Comparison of ENCODE assay signal across 23 cellular contexts in genomic region chr22:35266277-35266676, GRCh38. TPM values are rescaled to one million over a fixed set of nuclear protein-coding genes. Genes with fewer than 3 reads are reported as not detected.
DNase-seq lines count a peak whose midpoint lies in the region; ATAC-seq and TF ChIP-seq lines count a peak whose summit lies in the region.
"Had no signal": no experiment of that assay in that cellular context is flagged by ENCODE, and none has a peak within 500 bp of the region (broad histone marks: within the 10 kb centered on the region; RNA-seq: fewer than 3 reads in every experiment).

No MANE protein-coding gene starts in this region.

- H3K27me3 ChIP-seq in prostate gland (replicated peaks; ENCODE audit: insufficient read depth), result no peaks in the 10 kb centered on the region
- H3K27me3 ChIP-seq in GM23338 (ENCODE audit: insufficient read depth), result no peaks in the 10 kb centered on the region
- H3K27me3 ChIP-seq: Peyer's patch had no signal

- H3K4me1 ChIP-seq in prostate gland (replicated peaks), result no peaks in the 10 kb centered on the region
- H3K4me1 ChIP-seq in GM23338 (ENCODE audit: insufficient read depth), result no peaks in the 10 kb centered on the region
- H3K4me1 ChIP-seq: A549 had no signal

- DNase-seq in LNCaP clone FGC (ENCODE audit: low read depth) (peak; percentile 85), kidney tubule cell (ENCODE audit: low spot score) (peak; percentile 15), prostate gland (ENCODE audit: low spot score) (peak; percentile 20), activated T-cell treated with anti-CD3 and anti-CD28 coated beads for 4 hours (no peak), NCI-H1105 (lab: John Stamatoyannopoulos, UW) (no peak), GM23338 (ENCODE audit: low spot score) (no peak)
- DNase-seq: COR-L47; EL; GF-D8; Kasumi-1; NCI-H1092 treated with DMSO at 0.1 percent for 48 hours; NCI-H146; NCI-H2081; NCI-H2171; NCI-H345; NCI-H524; NCI-H774; NK-92 treated with Interleukin-12 subunit alpha and Interleukin-12 subunit beta, amount 100 ng/mL, for 24 hours; Peyer's patch had no signal

- peaks cover 20% of the 10 kb centered on the region for H4K20me1 ChIP-seq in GM23338 (replicated peaks; ENCODE audit: insufficient read depth)

- H3K36me3 Mint-ChIP-seq in GM23338 (ENCODE audit: low read depth), result peaks cover 79% of the 10 kb centered on the region

- intact Hi-C loops in prostate gland (cut with DNase I), result no loop called here

- H3K9me3 ChIP-seq in prostate gland, result no peaks in the 10 kb centered on the region
- H3K9me3 ChIP-seq: A549, Peyer's patch had no signal

- H3K4me3 ChIP-seq in LNCaP clone FGC (ENCODE audit: low read depth, low read length) (no peak overlapping the region), prostate gland (no peak overlapping the region), GM23338 (no peak overlapping the region)
- H3K4me3 ChIP-seq: A549, Peyer's patch had no signal

- H3K4me1 Mint-ChIP-seq in GM23338, result no peaks in the 10 kb centered on the region
- H3K4me1 Mint-ChIP-seq: B cell had no signal

- H3K4me3 Mint-ChIP-seq in GM23338, result no peak overlapping the region
- H3K4me3 Mint-ChIP-seq: B cell had no signal

- TF ChIP-seq POLR2A in prostate gland (IDR thresholded peaks at IDR 0.05), result no peak

- H3K79me2 ChIP-seq in GM23338 (replicated peaks; ENCODE audit: insufficient read depth), result peaks cover 25% of the 10 kb centered on the region

- H3K27ac ChIP-seq in C4-2B (peak overlapping the region; percentile 84), prostate gland (peak overlapping the region in 1 of 2 donors; percentile 46), GM23338 (ENCODE audit: low read depth) (no peak overlapping the region)
- H3K27ac ChIP-seq: A549, Peyer's patch had no signal

- TF ChIP-seq CTCF in C4-2B (conservative IDR thresholded peaks at IDR 0.05), result no peak
- TF ChIP-seq CTCF in LNCaP clone FGC (IDR thresholded peaks at IDR 0.05; ENCODE audit: control insufficient read depth, extremely low read depth, insufficient read depth), result no peak
- no peak for TF ChIP-seq CTCF in prostate gland (IDR thresholded peaks at IDR 0.05)
- no peak for TF ChIP-seq CTCF in GM23338 (conservative IDR thresholded peaks at IDR 0.05; ENCODE audit: low read depth in 2 of 2)

- H3K27me3 Mint-ChIP-seq in GM23338 (ENCODE audit: insufficient read depth, low read depth, poor library complexity), result no peaks in the 10 kb centered on the region
- H3K27me3 Mint-ChIP-seq: B cell had no signal

- ATAC-seq in GM23338, result no peak
- ATAC-seq: A549, SK-N-SH treated with all-trans-retinoic acid at 6 μM for 48 hours had no signal

- H3K36me3 ChIP-seq in prostate gland (peaks cover 0 to 13% of the 10 kb centered on the region in 2 donors), GM23338 (ENCODE audit: insufficient read depth) (peaks cover 82% of the 10 kb centered on the region)

- no peak overlapping the region for H3K4me2 ChIP-seq in GM23338
- H3K4me2 ChIP-seq: A549 had no signal

- no peaks in the 10 kb centered on the region for H3K9me2 ChIP-seq in GM23338 (ENCODE audit: insufficient read depth)

- H3F3A ChIP-seq in GM23338 (replicated peaks; ENCODE audit: low read depth), result peaks cover 4% of the 10 kb centered on the region; the same call in 1 of the 2 replicates

- WGBS in prostate gland, result 23% methylated on average over 3 of the region's 3 CpGs

- no peak overlapping the region for H2AFZ ChIP-seq in GM23338

- H3K9me3 Mint-ChIP-seq in GM23338, result peaks cover 3% of the 10 kb centered on the region; the same call in 1 of the 3 replicates

- no peak overlapping the region for H3K27ac Mint-ChIP-seq in GM23338
- H3K27ac Mint-ChIP-seq: B cell had no signal

TF ChIP-seq in GM23338, 12 proteins besides CTCF, POLR2A, EP300 and RAD21:
- TF ChIP-seq ETS1 (IDR thresholded peaks at IDR 0.05), result no peak
- TF ChIP-seq ZNF331 (CRISPR knock-in tag; IDR thresholded peaks at IDR 0.05; ENCODE audit: low read depth), result no peak
- TF ChIP-seq POLR2AphosphoS5 (IDR thresholded peaks at IDR 0.05; ENCODE audit: low read depth), result no peak
- no peak for TF ChIP-seq ZNF114 (CRISPR knock-in tag; IDR thresholded peaks at IDR 0.05)
- no peak for TF ChIP-seq NANOG (IDR thresholded peaks at IDR 0.05; ENCODE audit: borderline replicate concordance)

RNA-seq across cellular contexts. Expression of gene HMGXB4, which starts 9.0 kb away (rescaled TPM):
- 10 to 100 TPM; 15.0 to 36.5 TPM for total RNA-seq in prostate gland
- 33.1 and 34.7 TPM in 2 replicates for total RNA-seq in GM23338 (2014; rRNA removed; shearing (Covaris generic))
- 56.7 and 64.9 TPM in 2 replicates for polyA plus RNA-seq in GM23338 (2016; fragmentation: Nextera tagmentation; extraction: Ambion mirVana)

RNA-seq across cellular contexts. Expression of gene TOM1, which starts 33.4 kb away (rescaled TPM):
- 10 to 100 TPM; 65.6 to 68.6 TPM for total RNA-seq in prostate gland
- 17.8 and 28.0 TPM in 2 replicates for total RNA-seq in GM23338 (2014; rRNA removed; shearing (Covaris generic))
- 9.1 and 10.9 TPM in 2 replicates for polyA plus RNA-seq in GM23338 (2016; fragmentation: Nextera tagmentation; extraction: Ambion mirVana)

Comparison
In these comparisons a context has a peak if more than half of its experiments do, and no peak if none do; other contexts are left out.
1. DNase-seq: peak in LNCaP clone FGC (single experiment), kidney tubule cell (single experiment) and prostate gland (single experiment); none in activated T-cell treated with anti-CD3 and anti-CD28 coated beads for 4 hours (single experiment), NCI-H1105 (single experiment) and GM23338 (single experiment).